Comparison of ENCODE assay signal across 8 cellular contexts in the genomic region with DNA sequence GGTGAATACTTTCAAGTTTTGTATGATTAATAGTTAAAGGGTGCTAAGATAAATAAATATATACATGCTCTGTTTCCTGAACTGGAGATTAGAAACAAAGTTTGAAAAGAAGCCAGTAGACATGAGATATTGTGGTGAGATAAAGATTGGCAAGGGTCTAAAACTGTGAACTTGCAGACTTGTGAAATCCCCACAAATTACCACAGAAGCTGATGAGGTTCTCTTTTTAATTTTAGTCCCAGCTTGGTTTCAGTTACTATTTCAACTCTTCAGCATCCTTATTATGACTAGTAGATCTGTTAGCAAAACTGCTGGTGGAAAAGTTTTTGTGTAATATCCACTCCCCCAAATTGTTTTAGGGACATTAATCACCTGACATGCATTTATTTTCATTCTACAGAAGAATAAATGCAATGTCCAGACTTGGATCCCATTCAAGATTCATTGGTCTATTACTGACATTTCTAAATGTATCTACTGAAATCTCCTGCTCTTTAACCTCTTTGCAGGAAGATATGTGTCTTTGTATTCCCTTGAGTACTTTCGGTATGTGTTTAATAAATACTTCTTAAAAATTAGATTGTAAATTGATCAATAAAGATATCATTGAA. TPM values are rescaled to one million over a fixed set of nuclear protein-coding genes. Genes with fewer than 3 reads are reported as not detected.
DNase-seq lines count a peak whose midpoint lies in the region; ATAC-seq, FAIRE-seq and TF ChIP-seq lines count a peak whose summit lies in the region.

No MANE protein-coding gene starts in this region.

- peak; percentile 31; the same call in 1 of the 2 replicates for TF ChIP-seq POLR2A in GM12892 (IDR thresholded peaks at IDR 0.05; ENCODE audit: low read depth, low read length)

- TF ChIP-seq CTCF in choroid plexus epithelial cell (conservative IDR thresholded peaks at IDR 0.05; ENCODE audit: low read depth, low read length): no peak

- H3K9me3 ChIP-seq in MG63: no peaks in the 10 kb centered on the region

- peak; percentile 39 for ATAC-seq in GM21529 (IDR thresholded peaks at IDR 0.05; ENCODE audit: unreplicated experiment)

- H3K36me3 Mint-ChIP-seq in IgD-negative memory B cell: peaks cover 10% of the 10 kb centered on the region

- H3K27me3 Mint-ChIP-seq in IgD-negative memory B cell: no peaks in the 10 kb centered on the region

- H3K4me3 Mint-ChIP-seq in IgD-negative memory B cell: peak overlapping the region in 3 of 4 donors; percentile 60 to 90 (median 75)

- no peaks in the 10 kb centered on the region for H3K36me3 ChIP-seq in MG63

- peak; percentile 87 for FAIRE-seq in GM12892 (lab: Jason Lieb, UNC)

- no peak for DNase-seq in GM12892 (ENCODE audit: insufficient read length)
- DNase-seq in choroid plexus epithelial cell (ENCODE audit: low read depth): peak; percentile 70
- DNase-seq in pons (ENCODE audit: low spot score): no peak
- no peak for DNase-seq in stimulated activated CD4-positive, alpha-beta T cell treated with anti-CD3 and anti-CD28 coated beads, Interleukin-12 subunit alpha, Interleukin-12 subunit beta, amount 100 ng/mL, for 4 hours
- DNase-seq in MG63: no peak
- no peak for DNase-seq in NCI-H510A treated with DMSO at 0.1 percent for 48 hours (lab: John Stamatoyannopoulos, UW)

- no peaks in the 10 kb centered on the region for H3K27me3 ChIP-seq in MG63

- peaks cover 0 to 2% (median 0%) of the 10 kb centered on the region in 3 donors for H3K9me3 Mint-ChIP-seq in IgD-negative memory B cell

- H3K4me1 Mint-ChIP-seq in IgD-negative memory B cell: peaks cover 73 to 87% (median 81%) of the 10 kb centered on the region in 3 donors

- no peak overlapping the region for H3K4me3 ChIP-seq in choroid plexus epithelial cell (ENCODE audit: low read depth, low read length)
- no peak overlapping the region for H3K4me3 ChIP-seq in MG63

- H3K27ac Mint-ChIP-seq in IgD-negative memory B cell: peak overlapping the region; percentile 78 to 92 (median 84)

RNA-seq across cellular contexts. Expression of a gene that starts 20.8 kb away (rescaled TPM):
- polyA plus RNA-seq in GM12892 (2012; ENCODE audit: missing spikeins): 158 TPM
- polyA plus RNA-seq in IgD-negative memory B cell: 82.4 TPM
- 3.4 and 3.9 TPM in 2 replicates for total RNA-seq in MG63 (2014; rRNA removed; shearing (Covaris generic); ENCODE audit: low replicate concordance)
